In the genomic region with DNA sequence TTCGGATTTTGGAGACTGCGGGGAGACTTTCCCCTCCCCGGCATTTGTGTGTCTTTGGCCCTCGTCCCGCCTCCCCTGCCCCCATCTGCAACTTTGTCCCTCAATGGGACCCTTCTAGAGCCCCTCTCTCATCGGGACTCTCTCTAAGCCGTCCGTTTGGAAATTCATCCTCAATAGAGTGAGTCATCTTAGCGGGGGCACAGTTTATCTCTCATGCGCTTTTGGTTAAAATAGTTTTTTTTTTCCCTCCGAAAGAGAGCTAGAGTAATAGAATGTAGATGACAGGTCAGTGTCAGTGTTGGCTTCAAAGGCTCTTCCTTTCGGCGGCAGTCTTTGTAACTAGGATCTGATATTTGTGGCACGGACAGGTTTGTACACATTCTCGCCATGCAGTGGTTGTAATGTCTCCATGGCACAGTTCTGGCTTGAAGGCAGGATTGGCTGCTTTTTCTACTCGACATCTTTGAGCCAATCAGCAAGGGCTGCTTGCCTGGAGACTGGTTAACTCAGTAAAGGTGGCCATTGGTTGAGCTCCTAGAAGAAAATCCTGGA, we compare ENCODE assay signal across 8 cellular contexts. TPM values are rescaled to one million over a fixed set of nuclear protein-coding genes. Genes with fewer than 3 reads are reported as not detected.
DNase-seq lines count a peak whose midpoint lies in the region; ATAC-seq and TF ChIP-seq lines count a peak whose summit lies in the region.

No MANE protein-coding gene starts in this region.

- H3K27ac ChIP-seq in PC-3 (ENCODE audit: low read length), result peak overlapping the region; percentile 88
- H3K27ac ChIP-seq in esophagus squamous epithelium, result peak overlapping the region; percentile 98 to 100 (median 100)

- H3K27ac Mint-ChIP-seq in stimulated activated naive B cell treated with anti-CD40 and anti-IgM and Interleukin-4, amounts not matched to agents 10 μg/mL and 1 μg/mL and 100 μg/mL, for 72 hours, result peak overlapping the region; percentile 98

- H3K9ac ChIP-seq in PC-3 (ENCODE audit: low read length), result peak overlapping the region; percentile 96

- ATAC-seq in GM21619 (IDR thresholded peaks at IDR 0.05; ENCODE audit: unreplicated experiment) (peak; percentile 70), PC-3 (peak; percentile 70)
- ATAC-seq in stimulated activated naive B cell treated with anti-CD40 and anti-IgM and Interleukin-4, amounts not matched to agents 10 μg/mL and 1 μg/mL and 100 μg/mL, for 72 hours (replicated peaks), result peak; percentile 69 to 73

- H3K4me3 ChIP-seq in PC-3 (ENCODE audit: low read length) (peak overlapping the region; percentile 81), esophagus squamous epithelium (peak overlapping the region; percentile 80 to 95 (median 81))

- H3K9me2 ChIP-seq in PC-3 (replicated peaks; ENCODE audit: low read length), result no peaks in the 10 kb centered on the region

- H3K36me3 Mint-ChIP-seq in stimulated activated naive B cell treated with anti-CD40 and anti-IgM and Interleukin-4, amounts not matched to agents 10 μg/mL and 1 μg/mL and 100 μg/mL, for 72 hours, result peaks cover 5 to 7% of the 10 kb centered on the region in 2 donors

- POLR2A ChIA-PET in PC-3 (lab: Charles Lee; ENCODE audit: unreplicated experiment), result interaction anchor here (0.6 to 0.7 kb wide), 4 partner anchors 234 to 581 kb away, joined by 3 to 6 read pairs (median 3); no protein-coding TSS in a partner anchor

- WGBS in esophagus squamous epithelium, 2 donors, result 0% methylated on average over 14 to 16 of the region's 16 CpGs

- intact Hi-C loops in PC-3 (cut with micrococcal nuclease) (loop anchor here (2.0 to 5.0 kb wide), 4 partner anchors 63 to 355 kb away; a partner anchor contains a TSS), esophagus squamous epithelium (cut with DNase I) (no loop called here)

- BruUV-seq in PC-3 (replicated peaks; lab: Mats Ljungman, UMichigan), result no TSS peak

- CTCF ChIA-PET in PC-3 (lab: Charles Lee), result no interaction called here

- peak overlapping the region; percentile 85 to 94 for H3K4me3 Mint-ChIP-seq in stimulated activated naive B cell treated with anti-CD40 and anti-IgM and Interleukin-4, amounts not matched to agents 10 μg/mL and 1 μg/mL and 100 μg/mL, for 72 hours

- TF ChIP-seq CTCF in PC-3 (conservative IDR thresholded peaks at IDR 0.05; ENCODE audit: low read depth, low read length), result no peak
- TF ChIP-seq CTCF in esophagus squamous epithelium (IDR thresholded peaks at IDR 0.05), result no peak

- H3K4me1 Mint-ChIP-seq in stimulated activated naive B cell treated with anti-CD40 and anti-IgM and Interleukin-4, amounts not matched to agents 10 μg/mL and 1 μg/mL and 100 μg/mL, for 72 hours, result peaks cover 13 to 29% of the 10 kb centered on the region in 2 donors

- no peaks in the 10 kb centered on the region for H3F3A ChIP-seq in PC-3 (ENCODE audit: low read length, unreplicated experiment)

- H4K20me1 ChIP-seq in PC-3 (ENCODE audit: low read length), result no peaks in the 10 kb centered on the region

- H3K36me3 ChIP-seq in PC-3 (ENCODE audit: low read depth, low read length) (no peaks in the 10 kb centered on the region), esophagus squamous epithelium (peaks cover 0 to 6% (median 0%) of the 10 kb centered on the region in 3 donors)

- TF ChIP-seq EP300 in Ishikawa (IDR thresholded peaks at IDR 0.05; ENCODE audit: borderline replicate concordance), result no peak

- no peaks in the 10 kb centered on the region for H3K27me3 Mint-ChIP-seq in stimulated activated naive B cell treated with anti-CD40 and anti-IgM and Interleukin-4, amounts not matched to agents 10 μg/mL and 1 μg/mL and 100 μg/mL, for 72 hours

- H3K9me3 ChIP-seq in PC-3 (ENCODE audit: low read length) (no peaks in the 10 kb centered on the region), esophagus squamous epithelium (no peaks in the 10 kb centered on the region)

- peak overlapping the region; percentile 90 for H2AFZ ChIP-seq in PC-3 (ENCODE audit: low read length)

- H3K4me1 ChIP-seq in PC-3 (ENCODE audit: insufficient read depth, low read length), result peaks cover 17% of the 10 kb centered on the region
- peaks cover 0 to 39% (median 3%) of the 10 kb centered on the region in 3 donors for H3K4me1 ChIP-seq in esophagus squamous epithelium

- DNase-seq in DMS53 treated with DMSO at 0.1 percent for 48 hours (lab: John Stamatoyannopoulos, UW; ENCODE audit: unreplicated experiment), result peak; percentile 99
- peak; percentile 90 for DNase-seq in PC-3
- peak; percentile 75 to 77 for DNase-seq in activated T-cell treated with anti-CD3 and anti-CD28 coated beads, Interleukin-2, amount 50 U/mL, for 48 hours
- peak; percentile 17 for DNase-seq in esophagus squamous epithelium (lab: John Stamatoyannopoulos, UW)
- DNase-seq in myocyte (ENCODE audit: low read depth), result peak; percentile 97
- DNase-seq in stimulated activated naive B cell treated with anti-CD40 and anti-IgM and Interleukin-4, amounts not matched to agents 10 μg/mL and 1 μg/mL and 100 μg/mL, for 72 hours, result peak; percentile 71

- H3K27me3 ChIP-seq in PC-3 (ENCODE audit: low read length) (no peaks in the 10 kb centered on the region), esophagus squamous epithelium (no peaks in the 10 kb centered on the region)

- peak overlapping the region; percentile 98 for H3K4me2 ChIP-seq in PC-3 (ENCODE audit: low read length)

- no peaks in the 10 kb centered on the region for H3K9me3 Mint-ChIP-seq in stimulated activated naive B cell treated with anti-CD40 and anti-IgM and Interleukin-4, amounts not matched to agents 10 μg/mL and 1 μg/mL and 100 μg/mL, for 72 hours

- no peak for TF ChIP-seq RAD21 in Ishikawa (IDR thresholded peaks at IDR 0.05; ENCODE audit: low read depth)

- peak in 1 of 4 donors; percentile 65 for TF ChIP-seq POLR2A in esophagus squamous epithelium (IDR thresholded peaks at IDR 0.05)

- peaks cover 19% of the 10 kb centered on the region for H3K79me2 ChIP-seq in PC-3 (ENCODE audit: low read length)

TF ChIP-seq in Ishikawa, 13 proteins besides CTCF, POLR2A, EP300 and RAD21:
- TF ChIP-seq YY1 (IDR thresholded peaks at IDR 0.05; ENCODE audit: low read depth) (0 out of 2 replicates have a peak, but pooled peaks have one; percentile 68), EGR1 (IDR thresholded peaks at IDR 0.05) (no peak), TAF1 (IDR thresholded peaks at IDR 0.05; ENCODE audit: low read depth) (0 out of 2 replicates have a peak, but pooled peaks have one; percentile 44), ZBTB7A (IDR thresholded peaks at IDR 0.05; ENCODE audit: low read depth) (no peak), TEAD4 (IDR thresholded peaks at IDR 0.05) (no peak), NFIC (IDR thresholded peaks at IDR 0.05) (no peak)
- TF ChIP-seq, protein P1, sequence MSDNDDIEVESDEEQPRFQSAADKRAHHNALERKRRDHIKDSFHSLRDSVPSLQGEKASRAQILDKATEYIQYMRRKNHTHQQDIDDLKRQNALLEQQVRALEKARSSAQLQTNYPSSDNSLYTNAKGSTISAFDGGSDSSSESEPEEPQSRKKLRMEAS (IDR thresholded peaks at IDR 0.05), result peak; percentile 19; the same call in 1 of the 2 replicates

RNA-seq across cellular contexts. Expression of a gene that starts 1.0 kb away (rescaled TPM):
- total RNA-seq in PC-3 (2014; rRNA removed) (3.4 and 3.9 TPM in 2 replicates), esophagus squamous epithelium (10 to 100 TPM in 1 of 4 donors, 1 to 10 TPM in 3; 4.2 to 11.1 (median 6.7) TPM), myocyte (7.5 and 12.4 TPM in 2 replicates)
- 0.81 TPM for polyA plus RNA-seq in myocyte (2012)

Comparison
In these comparisons a context has a peak if more than half of its experiments do, and no peak if none do; other contexts are left out.
1. Peak in every context shown above with its lines: DNase-seq, ATAC-seq, H3K4me3 ChIP-seq and H3K27ac ChIP-seq.
2. DNase-seq: peak in every context shown above with its lines; median percentile 99 in DMS53 treated with DMSO at 0.1 percent for 48 hours; 97 in myocyte; 90 in PC-3; 76 in activated T-cell treated with anti-CD3 and anti-CD28 coated beads, Interleukin-2, amount 50 U/mL, for 48 hours; 71 in stimulated activated naive B cell treated with anti-CD40 and anti-IgM and Interleukin-4, amounts not matched to agents 10 μg/mL and 1 μg/mL and 100 μg/mL, for 72 hours; 17 in esophagus squamous epithelium.